ENCODE assay signal across 17 cellular contexts in genomic region chr12:18482601-18483120, GRCh38.
DNase-seq lines count a peak whose midpoint lies in the region; ATAC-seq and TF ChIP-seq lines count a peak whose summit lies in the region.
"Had no signal": no experiment of that assay in that cellular context is flagged by ENCODE, and none has a peak within 500 bp of the region (broad histone marks: within the 10 kb centered on the region; RNA-seq: fewer than 3 reads in every experiment).

No MANE protein-coding gene starts in this region.

- H4K20me1 ChIP-seq in PC-3 (ENCODE audit: low read length) = no peaks in the 10 kb centered on the region

- no peak overlapping the region for H3K4me2 ChIP-seq in PC-3 (ENCODE audit: low read length)

- no peak overlapping the region for H3K9ac ChIP-seq in PC-3 (ENCODE audit: low read length)

- no peak overlapping the region for H3K4me3 Mint-ChIP-seq in activated T-cell treated with anti-CD3 and anti-CD28 coated beads, Interleukin-2, amount 50 U/mL, for 4 hours
- H3K4me3 Mint-ChIP-seq: CD4-positive, CD25-positive, alpha-beta regulatory T cell; CD8-positive, alpha-beta memory T cell; H9 had no signal

- H3K9me2 ChIP-seq in PC-3 (replicated peaks; ENCODE audit: low read length) = no peaks in the 10 kb centered on the region

- H3K9me3 ChIP-seq in PC-3 (ENCODE audit: low read length) (no peaks in the 10 kb centered on the region), mucosa of descending colon (no peaks in the 10 kb centered on the region)

- CTCF ChIA-PET in PC-3 (lab: Charles Lee) = no interaction called here

- intact Hi-C loops in PC-3 (cut with micrococcal nuclease) (no loop called here), mucosa of descending colon (cut with DNase I, micrococcal nuclease) (no loop called here)

- no peaks in the 10 kb centered on the region for H3K4me1 Mint-ChIP-seq in activated T-cell treated with anti-CD3 and anti-CD28 coated beads, Interleukin-2, amount 50 U/mL, for 4 hours (ENCODE audit: low read depth)
- H3K4me1 Mint-ChIP-seq: CD4-positive, CD25-positive, alpha-beta regulatory T cell; CD8-positive, alpha-beta memory T cell had no signal

- H3F3A ChIP-seq in PC-3 (ENCODE audit: low read length, unreplicated experiment) = no peaks in the 10 kb centered on the region

- H3K27me3 Mint-ChIP-seq in activated T-cell treated with anti-CD3 and anti-CD28 coated beads, Interleukin-2, amount 50 U/mL, for 4 hours (ENCODE audit: low read depth) = no peaks in the 10 kb centered on the region
- H3K27me3 Mint-ChIP-seq: CD8-positive, alpha-beta memory T cell had no signal

- no peaks in the 10 kb centered on the region for H3K27me3 ChIP-seq in PC-3 (ENCODE audit: low read length)
- H3K27me3 ChIP-seq: BE2C had no signal

- TF ChIP-seq CTCF in PC-3 (conservative IDR thresholded peaks at IDR 0.05; ENCODE audit: low read depth, low read length) (no peak), mucosa of descending colon (IDR thresholded peaks at IDR 0.05) (no peak)

- no peaks in the 10 kb centered on the region for H3K79me2 ChIP-seq in PC-3 (ENCODE audit: low read length)

- H3K36me3 Mint-ChIP-seq in activated T-cell treated with anti-CD3 and anti-CD28 coated beads, Interleukin-2, amount 50 U/mL, for 4 hours (ENCODE audit: insufficient read depth) = no peaks in the 10 kb centered on the region
- H3K36me3 Mint-ChIP-seq: CD4-positive, CD25-positive, alpha-beta regulatory T cell; CD8-positive, alpha-beta memory T cell had no signal

- DNase-seq in PC-3 = no peak
- DNase-seq in caudate nucleus (lab: John Stamatoyannopoulos, UW) = peak in 1 of 61 donors; percentile 12
- no peak for DNase-seq in mucosa of descending colon
- DNase-seq in NCI-H1694 (lab: John Stamatoyannopoulos, UW) = no peak
- no peak for DNase-seq in DMS79 treated with DMSO at 0.1 percent for 48 hours (lab: John Stamatoyannopoulos, UW)
- DNase-seq in activated T-cell treated with anti-CD3 and anti-CD28 coated beads, Interleukin-2, amount 50 U/mL, for 4 hours = no peak
- DNase-seq: ACHN; BE2C; C1 segment of cervical spinal cord; CD4-positive, CD25-positive, alpha-beta regulatory T cell; CD8-positive, alpha-beta memory T cell; COR-L47; DMS 273 treated with DMSO at 0.1 percent for 48 hours; DMS79; H9 had no signal

- H3K4me3 ChIP-seq in PC-3 (ENCODE audit: low read length) = no peak overlapping the region
- no peak overlapping the region for H3K4me3 ChIP-seq in mucosa of descending colon
- H3K4me3 ChIP-seq: GM12878 had no signal

- peaks cover 8% of the 10 kb centered on the region for H3K9me3 Mint-ChIP-seq in activated T-cell treated with anti-CD3 and anti-CD28 coated beads, Interleukin-2, amount 50 U/mL, for 4 hours
- H3K9me3 Mint-ChIP-seq: H9 had no signal

- H3K4me1 ChIP-seq in PC-3 (ENCODE audit: insufficient read depth, low read length) (no peaks in the 10 kb centered on the region), mucosa of descending colon (ENCODE audit: low read depth) (no peaks in the 10 kb centered on the region)
- H3K4me1 ChIP-seq: BE2C had no signal

- H3K36me3 ChIP-seq in PC-3 (ENCODE audit: low read depth, low read length) (no peaks in the 10 kb centered on the region), mucosa of descending colon (ENCODE audit: low read depth) (no peaks in the 10 kb centered on the region)
- H3K36me3 ChIP-seq: BE2C had no signal

- peak; percentile 20; the same call in 1 of the 2 replicates for ATAC-seq in PC-3
- ATAC-seq in mucosa of descending colon = peak; percentile 54
- ATAC-seq in activated T-cell treated with anti-CD3 and anti-CD28 coated beads, Interleukin-2, amount 50 U/mL, for 4 hours = no peak
- ATAC-seq: GM12878 had no signal

- POLR2A ChIA-PET in PC-3 (lab: Charles Lee; ENCODE audit: unreplicated experiment) = no interaction called here

- no peak overlapping the region for H3K27ac ChIP-seq in PC-3 (ENCODE audit: low read length)
- H3K27ac ChIP-seq in caudate nucleus (ENCODE audit: low read depth, low read length) = peak overlapping the region; percentile 72
- H3K27ac ChIP-seq: HL-60 had no signal

- BruUV-seq in PC-3 (replicated peaks; lab: Mats Ljungman, UMichigan) = no TSS peak

- no peak overlapping the region for H2AFZ ChIP-seq in PC-3 (ENCODE audit: low read length)

Comparison
In these comparisons a context has a peak if more than half of its experiments do, and no peak if none do; other contexts are left out.
1. ATAC-seq: peak in PC-3 (single experiment) and mucosa of descending colon (single experiment); none in activated T-cell treated with anti-CD3 and anti-CD28 coated beads, Interleukin-2, amount 50 U/mL, for 4 hours (0 of 2).